ENCODE assay signal across 8 cellular contexts in genomic region chr1:211329764-211330201, GRCh38. TPM values are rescaled to one million over a fixed set of nuclear protein-coding genes. Genes with fewer than 3 reads are reported as not detected.
DNase-seq lines count a peak whose midpoint lies in the region; ATAC-seq and TF ChIP-seq lines count a peak whose summit lies in the region.

No MANE protein-coding gene starts in this region.

- H3K9me3 ChIP-seq in mammary epithelial cell (replicated peaks; ENCODE audit: insufficient read depth, low read length) = no peaks in the 10 kb centered on the region

- H3K4me3 ChIP-seq in GM06990 (replicated peaks; ENCODE audit: low read depth, low read length) = peak overlapping the region; percentile 67
- no peak overlapping the region for H3K4me3 ChIP-seq in mammary epithelial cell (replicated peaks in 1 of 3; ENCODE audit: insufficient read depth in 1 of 3, low read depth in 2 of 3, low read length in 3 of 3)
- H3K4me3 ChIP-seq in lower leg skin (ENCODE audit: low read depth, poor library complexity, severe bottlenecking) = no peak overlapping the region

- H2AFZ ChIP-seq in mammary epithelial cell (ENCODE audit: low read depth, low read length) = no peak overlapping the region

- CTCF ChIA-PET in mammary epithelial cell (lab: Charles Lee; ENCODE audit: low non-redundant PET) = no interaction called here

- H3K4me2 ChIP-seq in mammary epithelial cell (ENCODE audit: insufficient read depth, low read depth, low read length) = peak overlapping the region; percentile 18

- no peak for TF ChIP-seq CTCF in GM06990 (IDR thresholded peaks at IDR 0.05; ENCODE audit: insufficient read depth, low read length, poor library complexity, severe bottlenecking)
- no peak for TF ChIP-seq CTCF in mammary epithelial cell (conservative IDR thresholded peaks at IDR 0.05 in 1 of 2, IDR thresholded peaks at IDR 0.05 in 1 of 2; ENCODE audit: extremely low read depth in 1 of 2, insufficient read depth in 1 of 2, low read depth in 1 of 2, low read length in 2 of 2)
- TF ChIP-seq CTCF in lower leg skin (IDR thresholded peaks at IDR 0.05) = no peak

- no peaks in the 10 kb centered on the region for H4K20me1 ChIP-seq in mammary epithelial cell (ENCODE audit: insufficient read depth, low read length)

- no peaks in the 10 kb centered on the region for H3K36me3 ChIP-seq in GM06990 (ENCODE audit: control insufficient read depth, insufficient read depth, low read length)
- H3K36me3 ChIP-seq in mammary epithelial cell (ENCODE audit: insufficient read depth, low read length) = no peaks in the 10 kb centered on the region

- in situ Hi-C loops in mammary epithelial cell (cut with MboI; ENCODE audit: low sequenced_read_pairs in 2 of 2) = loop anchor here (10.0 to 25.0 kb wide), 3 partner anchors 145 to 333 kb away; no protein-coding TSS in a partner anchor

- dilution Hi-C loops in mammary epithelial cell (cut with HindIII; ENCODE audit: low sequenced_read_pairs) = loop anchor here (25.0 kb wide), 1 partner anchor 333 kb away; no protein-coding TSS in a partner anchor

- intact Hi-C loops in mammary epithelial cell (cut with micrococcal nuclease) = no loop called here
- intact Hi-C loops in lower leg skin (cut with DNase I; ENCODE audit: low total_unique reads) = loop anchor here (10.0 kb wide), 1 partner anchor 145 kb away; no protein-coding TSS in a partner anchor

- H3K27ac ChIP-seq in mammary epithelial cell (ENCODE audit: insufficient read depth, low read depth, low read length) = no peak overlapping the region

- BruUV-seq in mammary epithelial cell (replicated peaks; lab: Mats Ljungman, UMichigan) = no TSS peak

- WGBS in mammary epithelial cell (ENCODE audit: low coverage, missing lambda C conversion rate) = 30% methylated on average over 4 of the region's 4 CpGs
- 41 to 51% methylated on average over 4 of the region's 4 CpGs for WGBS in lower leg skin, 2 donors

- H3K4me1 ChIP-seq in mammary epithelial cell (ENCODE audit: insufficient read depth, low read length) = peaks cover 16% of the 10 kb centered on the region

- peak; percentile 44 for DNase-seq in GM06990 (ENCODE audit: extremely low read depth, insufficient read length)
- DNase-seq in mammary epithelial cell = peak; percentile 17
- no peak for DNase-seq in HPDE6-E6E7 (ENCODE audit: extremely low spot score)
- no peak for DNase-seq in lower leg skin (ENCODE audit: low spot score in 2 of 2)
- no peak for DNase-seq in SIG-M5 treated with dmso at 0.1 percent for 504 hours (lab: John Stamatoyannopoulos, UW; ENCODE audit: unreplicated experiment)
- DNase-seq in activated CD4-positive, alpha-beta T cell treated with anti-CD3 and anti-CD28 coated beads, Interleukin-2, amount 50 U/mL, for 4 hours = no peak

- H3K79me2 ChIP-seq in mammary epithelial cell (ENCODE audit: insufficient read depth, low read length) = no peaks in the 10 kb centered on the region

- ATAC-seq in GM19452 (IDR thresholded peaks at IDR 0.05; ENCODE audit: unreplicated experiment) (peak; percentile 53), HG03378 (IDR thresholded peaks at IDR 0.05; ENCODE audit: unreplicated experiment) (peak; percentile 62)

- no peaks in the 10 kb centered on the region for H3K27me3 ChIP-seq in GM06990 (replicated peaks; ENCODE audit: control insufficient read depth, insufficient read depth, low read length)
- no peaks in the 10 kb centered on the region for H3K27me3 ChIP-seq in mammary epithelial cell (ENCODE audit: insufficient read depth, low read length)

- no peak for TF ChIP-seq POLR2A in lower leg skin (IDR thresholded peaks at IDR 0.05)

- H3K9ac ChIP-seq in mammary epithelial cell (ENCODE audit: insufficient read depth, low read length) = no peak overlapping the region

RNA-seq across cellular contexts. Expression of gene TRAF5, which starts 3.1 kb away (rescaled TPM):
- total RNA-seq in mammary epithelial cell (1 to 10 TPM; 2.2 to 9.0 TPM), lower leg skin (1 to 10 TPM; 1.5 to 3.9 (median 1.8) TPM)
- 1.7 TPM for polyA plus RNA-seq in mammary epithelial cell
- polyA minus RNA-seq in mammary epithelial cell = 2.5 TPM

Comparison
In these comparisons a context has a peak if more than half of its experiments do, and no peak if none do; other contexts are left out.
1. DNase-seq: peak in GM06990 (single experiment) and mammary epithelial cell (single experiment); none in HPDE6-E6E7 (single experiment), lower leg skin (0 of 2), SIG-M5 treated with dmso at 0.1 percent for 504 hours (single experiment) and activated CD4-positive, alpha-beta T cell treated with anti-CD3 and anti-CD28 coated beads, Interleukin-2, amount 50 U/mL, for 4 hours (0 of 2).